In the genomic region with DNA sequence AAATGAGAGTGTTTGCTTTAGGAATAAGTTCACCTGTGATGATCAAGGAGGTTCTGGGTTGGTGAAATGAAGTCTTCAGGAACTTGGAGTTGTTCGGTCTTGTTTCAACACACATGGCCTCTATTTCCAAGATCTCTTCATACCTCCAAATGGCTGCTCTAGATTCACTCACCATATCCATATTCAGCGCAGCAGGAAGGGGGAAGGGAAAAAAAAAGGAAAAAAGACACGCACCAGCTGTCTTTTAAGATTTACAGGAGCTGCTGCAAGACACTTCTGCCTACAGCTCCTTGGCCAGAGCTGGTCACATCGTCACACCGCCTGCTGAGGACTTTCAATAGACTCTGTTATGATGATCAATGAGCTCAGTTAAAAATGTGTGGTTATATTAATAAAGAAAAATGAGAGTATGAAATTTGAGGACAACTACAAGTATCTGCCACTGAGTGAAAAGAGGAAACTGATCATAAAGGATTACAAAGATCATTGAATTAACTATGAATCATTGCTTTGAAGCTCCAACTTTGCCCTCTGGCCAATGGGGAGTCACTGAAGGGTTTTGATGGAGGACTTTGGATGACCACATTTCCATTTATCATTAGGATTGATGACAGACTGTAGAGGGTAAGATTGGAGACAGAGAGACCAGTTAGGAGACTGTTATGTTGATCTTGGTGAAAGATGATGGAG, we compare ENCODE assay signal across 15 cellular contexts.
"Had no signal": no experiment of that assay in that cellular context is flagged by ENCODE, and none has a peak within 500 bp of the region (broad histone marks: within the 10 kb centered on the region; RNA-seq: fewer than 3 reads in every experiment).

No MANE protein-coding gene starts in this region.

- H3K4me3 ChIP-seq: cardiac muscle cell, esophagus muscularis mucosa, heart left ventricle, lower lobe of right lung, pancreas, upper lobe of right lung had no signal

- H3K36me3 ChIP-seq: cardiac muscle cell, esophagus muscularis mucosa, heart left ventricle, lower lobe of right lung, pancreas, upper lobe of right lung had no signal

- H3K9me3 ChIP-seq: esophagus muscularis mucosa, heart left ventricle, lower lobe of right lung, pancreas, upper lobe of right lung had no signal

- H3K27ac ChIP-seq: cardiac muscle cell, esophagus muscularis mucosa, heart left ventricle, lower lobe of right lung, pancreas, upper lobe of right lung had no signal

- DNase-seq: activated CD4-positive, alpha-beta T cell treated with anti-CD3 and anti-CD28 coated beads, Interleukin-2, amount 50 U/mL, for 4 hours; activated CD4-positive, CD25-positive, alpha-beta regulatory T cell treated with anti-CD3 and anti-CD28 coated beads, Interleukin-2, amount 50 U/mL, for 72 hours; activated naive CD4-positive, alpha-beta T cell treated with anti-CD3 and anti-CD28 coated beads, Interleukin-2, amount 10 ng/mL, durations not matched to agents 7 days and 5 days; heart left ventricle; left cardiac atrium; lower lobe of right lung; midbrain; naive B cell; pancreas; stimulated activated naive CD8-positive, alpha-beta T cell treated with anti-CD3 and anti-CD28 coated beads, Interleukin-15, amount 100 ng/mL, for 72 hours; T-helper 1 cell; T1000; upper lobe of right lung had no signal

- H3K4me1 ChIP-seq: esophagus muscularis mucosa, lower lobe of right lung, pancreas, upper lobe of right lung had no signal

- H3K27me3 ChIP-seq: cardiac muscle cell, heart left ventricle, pancreas had no signal
